In genomic region chr3:116037954-116038911, GRCh38 we compare ENCODE assay signal across 10 cellular contexts.
DNase-seq lines count a peak whose midpoint lies in the region; ATAC-seq and TF ChIP-seq lines count a peak whose summit lies in the region.
"Had no signal": no experiment of that assay in that cellular context is flagged by ENCODE, and none has a peak within 500 bp of the region (broad histone marks: within the 10 kb centered on the region; RNA-seq: fewer than 3 reads in every experiment).

No MANE protein-coding gene starts in this region.

- no peak overlapping the region for H3K4me3 Mint-ChIP-seq in naive thymus-derived CD4-positive, alpha-beta T cell

- no peaks in the 10 kb centered on the region for H3K36me3 ChIP-seq in naive thymus-derived CD4-positive, alpha-beta T cell (ENCODE audit: control insufficient read depth in 2 of 3, insufficient read depth in 3 of 3, low read length in 3 of 3)

- peaks cover 0 to 4% (median 0%) of the 10 kb centered on the region in 11 donors for H3K9me3 Mint-ChIP-seq in naive thymus-derived CD4-positive, alpha-beta T cell

- H3K27me3 ChIP-seq in naive thymus-derived CD4-positive, alpha-beta T cell (ENCODE audit: control insufficient read depth in 2 of 2, insufficient read depth in 2 of 2, low read length in 2 of 2), result no peaks in the 10 kb centered on the region
- no peaks in the 10 kb centered on the region for H3K27me3 ChIP-seq in right cardiac atrium (ENCODE audit: control insufficient read depth, insufficient read depth)

- WGBS in right cardiac atrium, result 70% methylated on average over 5 of the region's 5 CpGs

- POLR2A ChIA-PET in naive thymus-derived CD4-positive, alpha-beta T cell (lab: Charles Lee), result no interaction called here

- peaks cover 0 to 2% (median 0%) of the 10 kb centered on the region in 5 donors for H3K27me3 Mint-ChIP-seq in naive thymus-derived CD4-positive, alpha-beta T cell

- H3K4me3 ChIP-seq in naive thymus-derived CD4-positive, alpha-beta T cell (ENCODE audit: low read length), result no peak overlapping the region
- H3K4me3 ChIP-seq in right cardiac atrium (ENCODE audit: low read length) (no peak overlapping the region), coronary artery (no peak overlapping the region)

- no peaks in the 10 kb centered on the region for H3K36me3 Mint-ChIP-seq in naive thymus-derived CD4-positive, alpha-beta T cell

- intact Hi-C loops in naive thymus-derived CD4-positive, alpha-beta T cell (cut with micrococcal nuclease), result no loop called here
- intact Hi-C loops in right cardiac atrium (cut with DNase I), result no loop called here

- CTCF ChIA-PET in naive thymus-derived CD4-positive, alpha-beta T cell (lab: Charles Lee), result no interaction called here

- no peaks in the 10 kb centered on the region for H3K4me1 ChIP-seq in naive thymus-derived CD4-positive, alpha-beta T cell (ENCODE audit: control insufficient read depth in 2 of 2, insufficient read depth in 2 of 2, low read length in 2 of 2)
- H3K4me1 ChIP-seq in right cardiac atrium (ENCODE audit: control insufficient read depth, insufficient read depth, low read length), result no peaks in the 10 kb centered on the region

- H3K9me3 ChIP-seq in naive thymus-derived CD4-positive, alpha-beta T cell (ENCODE audit: control insufficient read depth in 2 of 3, low read length in 3 of 3), result no peaks in the 10 kb centered on the region
- H3K9me3 ChIP-seq in right cardiac atrium (ENCODE audit: control insufficient read depth, low read length), result no peaks in the 10 kb centered on the region

- DNase-seq in MV-4-11 (lab: John Stamatoyannopoulos, UW), result peak; percentile 97
- DNase-seq in naive thymus-derived CD4-positive, alpha-beta T cell, result no peak
- DNase-seq in right cardiac atrium, result no peak
- no peak for DNase-seq in coronary artery (ENCODE audit: low spot score)
- DNase-seq in C1 segment of cervical spinal cord (lab: John Stamatoyannopoulos, UW), result no peak
- DNase-seq: NCI-H1105 treated with DMSO at 0.1 percent for 48 hours; stimulated activated CD4-positive, alpha-beta T cell treated with anti-CD3 and anti-CD28 coated beads, Interleukin-15, amount 100 ng/mL, for 24 hours had no signal

- H3K4me1 Mint-ChIP-seq in naive thymus-derived CD4-positive, alpha-beta T cell, result no peaks in the 10 kb centered on the region

- no peak overlapping the region for H3K27ac Mint-ChIP-seq in naive thymus-derived CD4-positive, alpha-beta T cell

- TF ChIP-seq CTCF in coronary artery (IDR thresholded peaks at IDR 0.05), result no peak

- peak; percentile 99 for ATAC-seq in GM19043 (IDR thresholded peaks at IDR 0.05; ENCODE audit: low read depth, unreplicated experiment)
- ATAC-seq in HG02870 (IDR thresholded peaks at IDR 0.05; ENCODE audit: unreplicated experiment), result peak; percentile 97
- ATAC-seq in naive thymus-derived CD4-positive, alpha-beta T cell, result peak; percentile 53
- ATAC-seq in SK-N-SH treated with all-trans-retinoic acid at 6 μM for 48 hours, result no peak
- no peak for ATAC-seq in right cardiac atrium

- H3K27ac ChIP-seq in naive thymus-derived CD4-positive, alpha-beta T cell (ENCODE audit: low read depth, low read length), result no peak overlapping the region
- H3K27ac ChIP-seq in right cardiac atrium (ENCODE audit: low read length), result no peak overlapping the region
- no peak overlapping the region for H3K27ac ChIP-seq in coronary artery

TF ChIP-seq in SK-N-SH treated with all-trans-retinoic acid at 6 μM for 48 hours, 23 proteins besides CTCF, POLR2A, EP300 and RAD21:
- TF ChIP-seq PPARA (CRISPR knock-in tag; IDR thresholded peaks at IDR 0.05; ENCODE audit: borderline replicate concordance), result no peak
- no peak for TF ChIP-seq CSDC2 (CRISPR knock-in tag; IDR thresholded peaks at IDR 0.05)
- no peak for TF ChIP-seq CREB5 (CRISPR knock-in tag; IDR thresholded peaks at IDR 0.05; ENCODE audit: low read depth)
- TF ChIP-seq ZC3H10 (CRISPR knock-in tag; IDR thresholded peaks at IDR 0.05), result no peak

Comparison
In these comparisons a context has a peak if more than half of its experiments do, and no peak if none do; other contexts are left out.
1. ATAC-seq: peak in GM19043 (single experiment), HG02870 (single experiment) and naive thymus-derived CD4-positive, alpha-beta T cell (single experiment); none in SK-N-SH treated with all-trans-retinoic acid at 6 μM for 48 hours (single experiment) and right cardiac atrium (0 of 2).